ENCODE assay signal across 9 cellular contexts in genomic region chr12:7829737-7830136, GRCh38. TPM values are rescaled to one million over a fixed set of nuclear protein-coding genes. Genes with fewer than 3 reads are reported as not detected.
"Had no signal": no experiment of that assay in that cellular context is flagged by ENCODE, and none has a peak within 500 bp of the region (broad histone marks: within the 10 kb centered on the region; RNA-seq: fewer than 3 reads in every experiment).

No MANE protein-coding gene starts in this region.

RNA-seq across cellular contexts. Expression of gene NANOG, which starts 40.5 kb away (rescaled TPM):
- total RNA-seq: LHCN-M2, MCF 10A, NCI-H460, OCI-LY7, PC-9, Right ventricle myocardium inferior, RPMI7951, SJCRH30, SK-MEL-5 had no signal

RNA-seq across cellular contexts. Expression of gene SLC2A14, which starts 43.0 kb away (rescaled TPM):
- total RNA-seq: LHCN-M2, MCF 10A, NCI-H460, Right ventricle myocardium inferior, SK-MEL-5 had no signal
